ENCODE assay signal across 1 cellular context in genomic region chr21:14454642-14455009, GRCh38.
TF ChIP-seq lines count a peak whose summit lies in the region.

No MANE protein-coding gene starts in this region.

TF ChIP-seq in K562, 482 proteins besides CTCF, POLR2A, EP300 and RAD21 (continued from another document and continues in another):
- no peak for TF ChIP-seq AFF1 (IDR thresholded peaks at IDR 0.05; ENCODE audit: low read depth in 1 of 2, partially characterized antibody in 2 of 2)
- TF ChIP-seq E2F3 (CRISPR knock-in tag; IDR thresholded peaks at IDR 0.05), result no peak
- no peak for TF ChIP-seq NCOA2 (IDR thresholded peaks at IDR 0.05; ENCODE audit: partially characterized antibody in 2 of 2)
- no peak for TF ChIP-seq GTF2E2 (tag; IDR thresholded peaks at IDR 0.05)
- no peak for TF ChIP-seq BHLHE40 (IDR thresholded peaks at IDR 0.05; ENCODE audit: low read length)
- no peak for TF ChIP-seq CCAR2 (IDR thresholded peaks at IDR 0.05; ENCODE audit: low read depth, low read length)
- TF ChIP-seq ZNF644 (tag; IDR thresholded peaks at IDR 0.05; ENCODE audit: low read depth), result no peak
- no peak for TF ChIP-seq TRIM24 (IDR thresholded peaks at IDR 0.05)
- TF ChIP-seq EP400 (IDR thresholded peaks at IDR 0.05), result no peak
- TF ChIP-seq ZNF407 (IDR thresholded peaks at IDR 0.05; ENCODE audit: low read depth), result no peak
- TF ChIP-seq PHB2 (IDR thresholded peaks at IDR 0.05; ENCODE audit: low read depth), result no peak
- TF ChIP-seq IRF9 (tag; IDR thresholded peaks at IDR 0.05), result no peak
- peak; percentile 44; the same call in 1 of the 2 replicates for TF ChIP-seq NR2C1 (IDR thresholded peaks at IDR 0.05)
- no peak for TF ChIP-seq NR2C1 (tag; IDR thresholded peaks at IDR 0.05)
- no peak for TF ChIP-seq SRSF3 (IDR thresholded peaks at IDR 0.05; ENCODE audit: insufficient read depth, low read length)
- TF ChIP-seq HMG20B (CRISPR knock-in tag; IDR thresholded peaks at IDR 0.05), result no peak
- TF ChIP-seq TBP (optimal IDR thresholded peaks at IDR 0.05; ENCODE audit: low read depth, low read length), result no peak
- no peak for TF ChIP-seq ELF2 (CRISPR knock-in tag; IDR thresholded peaks at IDR 0.05)
- TF ChIP-seq HMBOX1 (IDR thresholded peaks at IDR 0.05), result no peak
- no peak for TF ChIP-seq HINFP (tag; conservative IDR thresholded peaks at IDR 0.05; ENCODE audit: low read depth)
- no peak for TF ChIP-seq NELFE (IDR thresholded peaks at IDR 0.05; ENCODE audit: insufficient read depth, insufficient read length)
- TF ChIP-seq SMARCA5 (IDR thresholded peaks at IDR 0.05), result no peak
- no peak for TF ChIP-seq ZNF699 (CRISPR knock-in tag; IDR thresholded peaks at IDR 0.05; ENCODE audit: insufficient replicate concordance)
- no peak for TF ChIP-seq JUN (IDR thresholded peaks at IDR 0.05; ENCODE audit: borderline replicate concordance, low read depth, low read length)
- no peak for TF ChIP-seq JUN (CRISPR knock-in tag; IDR thresholded peaks at IDR 0.05; ENCODE audit: borderline replicate concordance)
- no peak for TF ChIP-seq ZNF282 (CRISPR knock-in tag; IDR thresholded peaks at IDR 0.05)
- TF ChIP-seq STAG1 (CRISPR knock-in tag; IDR thresholded peaks at IDR 0.05; ENCODE audit: borderline replicate concordance), result no peak
- TF ChIP-seq FIP1L1 (IDR thresholded peaks at IDR 0.05; ENCODE audit: low read depth, low read length, poor library complexity, severe bottlenecking), result no peak
- no peak for TF ChIP-seq CHD2 (IDR thresholded peaks at IDR 0.05; ENCODE audit: low read depth, low read length)
- no peak for TF ChIP-seq SMC3 (conservative IDR thresholded peaks at IDR 0.05; ENCODE audit: insufficient read depth, low read depth, low read length)
- TF ChIP-seq HCFC1 (IDR thresholded peaks at IDR 0.05; ENCODE audit: low read depth, low read length), result no peak
- TF ChIP-seq ZNF140 (CRISPR knock-in tag; IDR thresholded peaks at IDR 0.05), result no peak
- no peak for TF ChIP-seq NCOA4 (IDR thresholded peaks at IDR 0.05; ENCODE audit: partially characterized antibody)
- no peak for TF ChIP-seq KDM2B (CRISPR knock-in tag; IDR thresholded peaks at IDR 0.05)
- TF ChIP-seq SREBF2 (CRISPR knock-in tag; IDR thresholded peaks at IDR 0.05), result no peak
- no peak for TF ChIP-seq TBL1XR1 (IDR thresholded peaks at IDR 0.05; ENCODE audit: low read length in 2 of 2)
- TF ChIP-seq ZNF316 (IDR thresholded peaks at IDR 0.05), result no peak
- peak; percentile 35; the same call in 1 of the 2 replicates for TF ChIP-seq CREB3 (tag; conservative IDR thresholded peaks at IDR 0.05; ENCODE audit: low read depth)
- TF ChIP-seq SMARCB1 (IDR thresholded peaks at IDR 0.05; ENCODE audit: insufficient read length, low read depth), result peak; percentile 67
- TF ChIP-seq CHCHD3 (CRISPR knock-in tag; IDR thresholded peaks at IDR 0.05), result no peak
- 0 out of 2 replicates have a peak, but pooled peaks have one; percentile 42 for TF ChIP-seq ZNF655 (CRISPR knock-in tag; IDR thresholded peaks at IDR 0.05)
- peak; percentile 4; the same call in 1 of the 2 replicates for TF ChIP-seq SREBF1 (IDR thresholded peaks at IDR 0.05; ENCODE audit: borderline replicate concordance, low read depth, low read length)
- peak; percentile 36 for TF ChIP-seq KDM5B (IDR thresholded peaks at IDR 0.05; ENCODE audit: insufficient replicate concordance, low read depth, low read length)
- no peak for TF ChIP-seq CC2D1A (IDR thresholded peaks at IDR 0.05)
- no peak for TF ChIP-seq TSHZ1 (CRISPR knock-in tag; IDR thresholded peaks at IDR 0.05)
